ENCODE assay signal across 1 cellular context in the genomic region with DNA sequence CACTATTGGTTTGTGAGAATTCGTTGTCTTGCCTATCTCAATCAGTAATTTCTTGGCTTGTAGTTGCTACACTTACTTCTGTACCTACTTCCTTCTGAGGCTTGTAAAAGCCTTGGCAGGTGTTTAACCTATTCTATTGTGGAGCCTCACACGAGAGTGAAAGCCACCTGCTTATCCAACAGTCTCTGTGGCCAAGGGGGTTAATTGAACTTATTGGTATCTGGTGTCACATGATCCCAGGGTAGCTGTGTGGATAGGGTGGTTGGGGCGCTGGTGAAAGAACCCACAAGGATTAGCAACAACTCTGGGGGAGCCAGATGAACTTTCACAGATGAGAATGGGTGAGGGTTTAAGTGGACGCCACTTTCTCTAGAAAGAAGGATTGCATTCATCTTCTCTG.
TF ChIP-seq lines count a peak whose summit lies in the region.

No MANE protein-coding gene starts in this region.

TF ChIP-seq in GM23338, 12 proteins besides CTCF, POLR2A, EP300 and RAD21:
- TF ChIP-seq ZNF462 (CRISPR knock-in tag; IDR thresholded peaks at IDR 0.05) (no peak), EZH2phosphoT487 (IDR thresholded peaks at IDR 0.05; ENCODE audit: unreplicated experiment) (no peak), EZH2 (IDR thresholded peaks at IDR 0.05; ENCODE audit: low read depth, unreplicated experiment) (no peak), CREB1 (CRISPR knock-in tag; IDR thresholded peaks at IDR 0.05; ENCODE audit: low read depth) (no peak), STAT1 (IDR thresholded peaks at IDR 0.05; ENCODE audit: unreplicated experiment) (no peak)
TF ChIP-seq in GM23338: peak in this region for 0.
